9 cellular contexts compared by ENCODE assay signal in genomic region chr16:22217890-22218730, GRCh38. TPM values are rescaled to one million over a fixed set of nuclear protein-coding genes. Genes with fewer than 3 reads are reported as not detected.
DNase-seq lines count a peak whose midpoint lies in the region; ATAC-seq and TF ChIP-seq lines count a peak whose summit lies in the region.
"Had no signal": no experiment of that assay in that cellular context is flagged by ENCODE, and none has a peak within 500 bp of the region (broad histone marks: within the 10 kb centered on the region; RNA-seq: fewer than 3 reads in every experiment).

No MANE protein-coding gene starts in this region.

- H3K27ac Mint-ChIP-seq in endodermal cell (no peak overlapping the region), mesothelial cell of epicardium (no peak overlapping the region)
- H3K27ac Mint-ChIP-seq: nephron had no signal

- H4K20me1 ChIP-seq in PC-9 (ENCODE audit: insufficient read depth) = no peaks in the 10 kb centered on the region

- H3K9me2 ChIP-seq in PC-9 (ENCODE audit: insufficient read depth) = no peaks in the 10 kb centered on the region

- 91 to 95% methylated on average over 12 to 18 of the region's 18 CpGs for WGBS in endodermal cell (ENCODE audit: insufficient coverage in 1 of 2, insufficient read length in 1 of 2), 2 experiments

- TF ChIP-seq CTCF in endodermal cell (conservative IDR thresholded peaks at IDR 0.05) (no peak), mesothelial cell of epicardium (IDR thresholded peaks at IDR 0.05; ENCODE audit: unreplicated experiment) (no peak), PC-9 (conservative IDR thresholded peaks at IDR 0.05) (no peak)

- CTCF ChIA-PET in PC-9 (lab: Charles Lee) = no interaction called here

- no peak overlapping the region for H2AFZ ChIP-seq in PC-9

- ATAC-seq in HG03139 (IDR thresholded peaks at IDR 0.05; ENCODE audit: unreplicated experiment) = peak; percentile 80

- H3K9me3 Mint-ChIP-seq in endodermal cell (peaks cover 9% of the 10 kb centered on the region), mesothelial cell of epicardium (no peaks in the 10 kb centered on the region)
- H3K9me3 Mint-ChIP-seq: nephron had no signal

- BruUV-seq in PC-9 (replicated peaks; lab: Mats Ljungman, UMichigan) = no TSS peak

- H3K4me1 ChIP-seq in endodermal cell (ENCODE audit: control insufficient read depth, insufficient read depth, low read length) = peaks cover 7% of the 10 kb centered on the region
- no peaks in the 10 kb centered on the region for H3K4me1 ChIP-seq in PC-9 (replicated peaks; ENCODE audit: insufficient read depth)

- DNase-seq in COLO668 (lab: John Stamatoyannopoulos, UW; ENCODE audit: unreplicated experiment) (peak; percentile 24), GM19238 (ENCODE audit: insufficient read length, low spot score) (peak; percentile 77), endodermal cell (peak; percentile 65), caudate nucleus (lab: John Stamatoyannopoulos, UW) (no peak), mesothelial cell of epicardium (ENCODE audit: low spot score in 2 of 2, unreplicated experiment in 2 of 2) (no peak), PC-9 (no peak)
- no peak for DNase-seq in effector CD8-positive, alpha-beta T cell (lab: John Stamatoyannopoulos, UW)

- H3K4me3 ChIP-seq in endodermal cell (ENCODE audit: low read length) (no peak overlapping the region), PC-9 (no peak overlapping the region)

- H3K36me3 ChIP-seq in endodermal cell (ENCODE audit: control insufficient read depth, insufficient read depth, low read length) = no peaks in the 10 kb centered on the region
- no peaks in the 10 kb centered on the region for H3K36me3 ChIP-seq in PC-9 (ENCODE audit: low read depth)

- no peak overlapping the region for H3K4me2 ChIP-seq in PC-9

- no peaks in the 10 kb centered on the region for H3F3A ChIP-seq in PC-9 (ENCODE audit: insufficient read depth, low read depth)

- POLR2A ChIA-PET in PC-9 (lab: Charles Lee; ENCODE audit: unreplicated experiment) = no interaction called here

- H3K79me2 ChIP-seq in PC-9 (ENCODE audit: low read depth) = no peaks in the 10 kb centered on the region

- H3K27me3 Mint-ChIP-seq in endodermal cell (ENCODE audit: insufficient read depth) (peaks cover 2% of the 10 kb centered on the region), mesothelial cell of epicardium (ENCODE audit: low read depth) (no peaks in the 10 kb centered on the region)

- H3K27me3 ChIP-seq in endodermal cell (ENCODE audit: control insufficient read depth, insufficient read depth, low read length, poor library complexity, severe bottlenecking) = no peaks in the 10 kb centered on the region
- no peaks in the 10 kb centered on the region for H3K27me3 ChIP-seq in PC-9 (ENCODE audit: insufficient read depth, low read depth)

- peaks cover 11% of the 10 kb centered on the region for H3K9me3 ChIP-seq in endodermal cell (ENCODE audit: control insufficient read depth, low read length)
- no peaks in the 10 kb centered on the region for H3K9me3 ChIP-seq in PC-9 (ENCODE audit: insufficient read depth, low read depth)

- intact Hi-C loops in PC-9 (cut with micrococcal nuclease; ENCODE audit: unreplicated experiment) = no loop called here

- H3K4me3 Mint-ChIP-seq in endodermal cell (no peak overlapping the region), mesothelial cell of epicardium (no peak overlapping the region)
- H3K4me3 Mint-ChIP-seq: nephron had no signal

- no peak overlapping the region for H3K9ac ChIP-seq in endodermal cell (ENCODE audit: extremely low read depth, low read length, poor library complexity, severe bottlenecking)

- H3K36me3 Mint-ChIP-seq in endodermal cell (ENCODE audit: low read depth) = peaks cover 7% of the 10 kb centered on the region
- peaks cover 12% of the 10 kb centered on the region for H3K36me3 Mint-ChIP-seq in mesothelial cell of epicardium

- peaks cover 15% of the 10 kb centered on the region for H3K4me1 Mint-ChIP-seq in endodermal cell
- H3K4me1 Mint-ChIP-seq in mesothelial cell of epicardium = no peaks in the 10 kb centered on the region

- H3K27ac ChIP-seq in endodermal cell (ENCODE audit: low read depth, low read length) = no peak overlapping the region
- no peak overlapping the region for H3K27ac ChIP-seq in caudate nucleus (ENCODE audit: low read depth, low read length)
- no peak overlapping the region for H3K27ac ChIP-seq in PC-9

RNA-seq across cellular contexts. Expression of gene EEF2K, which starts 12.0 kb away (rescaled TPM):
- total RNA-seq in endodermal cell (10 to 100 TPM in 1 of 2 donors, 1 to 10 TPM in 1; 9.8 to 15.8 TPM), mesothelial cell of epicardium (20.4 to 22.1 TPM (median 21.4 TPM) in 3 replicates), PC-9 (2021) (29.8 and 34.7 TPM in 2 replicates)
- polyA plus RNA-seq in endodermal cell (2013, experiment 1 of 2) = 6.8 TPM
- polyA plus RNA-seq in endodermal cell (2013, experiment 2 of 2) = 7.8 TPM

RNA-seq across cellular contexts. Expression of gene SDR42E2, which starts 55.8 kb away (rescaled TPM):
- total RNA-seq in endodermal cell (not detected), mesothelial cell of epicardium (0.09 TPM in 2 of 3 replicates, not detected in the other), PC-9 (2021) (not detected in 2 replicates)
- 0.11 TPM for polyA plus RNA-seq in endodermal cell (2013, experiment 1 of 2)
- polyA plus RNA-seq in endodermal cell (2013, experiment 2 of 2) = not detected

Comparison
In these comparisons a context has a peak if more than half of its experiments do, and no peak if none do; other contexts are left out.
1. DNase-seq: peak in COLO668 (single experiment), GM19238 (single experiment) and endodermal cell (single experiment); none in caudate nucleus (0 of 61), mesothelial cell of epicardium (0 of 2), effector CD8-positive, alpha-beta T cell (single experiment) and PC-9 (0 of 2).